ENCODE assay signal across 1 cellular context in the genomic region with DNA sequence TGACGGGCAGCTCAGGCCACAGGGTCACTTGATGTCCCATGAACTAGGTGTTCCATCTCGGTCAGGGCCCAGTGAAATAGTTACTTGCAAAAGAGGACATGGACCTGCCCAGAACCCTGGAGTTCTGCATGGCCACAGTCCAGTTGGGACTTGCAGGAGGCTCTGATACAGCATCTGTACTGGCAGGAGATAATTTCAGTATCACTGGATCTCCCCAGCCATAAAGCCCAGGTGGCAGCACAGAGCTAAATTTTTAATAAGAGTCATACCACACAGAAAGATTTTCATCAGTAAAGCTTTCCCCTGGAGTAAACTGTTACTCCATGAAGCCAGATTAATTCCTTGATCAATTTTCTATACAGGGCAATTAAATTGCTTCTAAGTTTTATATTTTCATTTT.
TF ChIP-seq lines count a peak whose summit lies in the region.

No MANE protein-coding gene starts in this region.

TF ChIP-seq in GM23338, 12 proteins besides CTCF, POLR2A, EP300 and RAD21:
- TF ChIP-seq, protein P1, sequence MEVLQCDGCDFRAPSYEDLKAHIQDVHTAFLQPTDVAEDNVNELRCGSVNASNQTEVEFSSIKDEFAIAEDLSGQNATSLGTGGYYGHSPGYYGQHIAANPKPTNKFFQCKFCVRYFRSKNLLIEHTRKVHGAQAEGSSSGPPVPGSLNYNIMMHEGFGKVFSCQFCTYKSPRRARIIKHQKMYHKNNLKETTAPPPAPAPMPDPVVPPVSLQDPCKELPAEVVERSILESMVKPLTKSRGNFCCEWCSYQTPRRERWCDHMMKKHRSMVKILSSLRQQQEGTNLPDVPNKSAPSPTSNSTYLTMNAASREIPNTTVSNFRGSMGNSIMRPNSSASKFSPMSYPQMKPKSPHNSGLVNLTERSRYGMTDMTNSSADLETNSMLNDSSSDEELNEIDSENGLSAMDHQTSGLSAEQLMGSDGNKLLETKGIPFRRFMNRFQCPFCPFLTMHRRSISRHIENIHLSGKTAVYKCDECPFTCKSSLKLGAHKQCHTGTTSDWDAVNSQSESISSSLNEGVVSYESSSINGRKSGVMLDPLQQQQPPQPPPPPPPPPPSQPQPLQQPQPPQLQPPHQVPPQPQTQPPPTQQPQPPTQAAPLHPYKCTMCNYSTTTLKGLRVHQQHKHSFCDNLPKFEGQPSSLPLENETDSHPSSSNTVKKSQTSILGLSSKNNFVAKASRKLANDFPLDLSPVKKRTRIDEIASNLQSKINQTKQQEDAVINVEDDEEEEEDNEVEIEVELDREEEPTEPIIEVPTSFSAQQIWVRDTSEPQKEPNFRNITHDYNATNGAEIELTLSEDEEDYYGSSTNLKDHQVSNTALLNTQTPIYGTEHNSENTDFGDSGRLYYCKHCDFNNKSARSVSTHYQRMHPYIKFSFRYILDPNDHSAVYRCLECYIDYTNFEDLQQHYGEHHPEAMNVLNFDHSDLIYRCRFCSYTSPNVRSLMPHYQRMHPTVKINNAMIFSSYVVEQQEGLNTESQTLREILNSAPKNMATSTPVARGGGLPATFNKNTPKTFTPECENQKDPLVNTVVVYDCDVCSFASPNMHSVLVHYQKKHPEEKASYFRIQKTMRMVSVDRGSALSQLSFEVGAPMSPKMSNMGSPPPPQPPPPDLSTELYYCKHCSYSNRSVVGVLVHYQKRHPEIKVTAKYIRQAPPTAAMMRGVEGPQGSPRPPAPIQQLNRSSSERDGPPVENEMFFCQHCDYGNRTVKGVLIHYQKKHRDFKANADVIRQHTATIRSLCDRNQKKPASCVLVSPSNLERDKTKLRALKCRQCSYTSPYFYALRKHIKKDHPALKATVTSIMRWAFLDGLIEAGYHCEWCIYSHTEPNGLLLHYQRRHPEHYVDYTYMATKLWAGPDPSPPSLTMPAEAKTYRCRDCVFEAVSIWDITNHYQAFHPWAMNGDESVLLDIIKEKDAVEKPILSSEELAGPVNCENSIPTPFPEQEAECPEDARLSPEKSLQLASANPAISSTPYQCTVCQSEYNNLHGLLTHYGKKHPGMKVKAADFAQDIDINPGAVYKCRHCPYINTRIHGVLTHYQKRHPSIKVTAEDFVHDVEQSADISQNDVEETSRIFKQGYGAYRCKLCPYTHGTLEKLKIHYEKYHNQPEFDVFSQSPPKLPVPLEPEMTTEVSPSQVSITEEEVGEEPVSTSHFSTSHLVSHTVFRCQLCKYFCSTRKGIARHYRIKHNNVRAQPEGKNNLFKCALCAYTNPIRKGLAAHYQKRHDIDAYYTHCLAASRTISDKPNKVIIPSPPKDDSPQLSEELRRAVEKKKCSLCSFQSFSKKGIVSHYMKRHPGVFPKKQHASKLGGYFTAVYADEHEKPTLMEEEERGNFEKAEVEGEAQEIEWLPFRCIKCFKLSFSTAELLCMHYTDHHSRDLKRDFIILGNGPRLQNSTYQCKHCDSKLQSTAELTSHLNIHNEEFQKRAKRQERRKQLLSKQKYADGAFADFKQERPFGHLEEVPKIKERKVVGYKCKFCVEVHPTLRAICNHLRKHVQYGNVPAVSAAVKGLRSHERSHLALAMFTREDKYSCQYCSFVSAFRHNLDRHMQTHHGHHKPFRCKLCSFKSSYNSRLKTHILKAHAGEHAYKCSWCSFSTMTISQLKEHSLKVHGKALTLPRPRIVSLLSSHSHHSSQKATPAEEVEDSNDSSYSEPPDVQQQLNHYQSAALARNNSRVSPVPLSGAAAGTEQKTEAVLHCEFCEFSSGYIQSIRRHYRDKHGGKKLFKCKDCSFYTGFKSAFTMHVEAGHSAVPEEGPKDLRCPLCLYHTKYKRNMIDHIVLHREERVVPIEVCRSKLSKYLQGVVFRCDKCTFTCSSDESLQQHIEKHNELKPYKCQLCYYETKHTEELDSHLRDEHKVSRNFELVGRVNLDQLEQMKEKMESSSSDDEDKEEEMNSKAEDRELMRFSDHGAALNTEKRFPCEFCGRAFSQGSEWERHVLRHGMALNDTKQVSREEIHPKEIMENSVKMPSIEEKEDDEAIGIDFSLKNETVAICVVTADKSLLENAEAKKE (CRISPR knock-in tag; IDR thresholded peaks at IDR 0.05), result no peak
- TF ChIP-seq EZH2 (IDR thresholded peaks at IDR 0.05; ENCODE audit: low read depth, unreplicated experiment), result no peak
- TF ChIP-seq NANOG (IDR thresholded peaks at IDR 0.05; ENCODE audit: borderline replicate concordance), result no peak
- TF ChIP-seq STAT1 (IDR thresholded peaks at IDR 0.05; ENCODE audit: unreplicated experiment), result no peak
- no peak for TF ChIP-seq JUNB (IDR thresholded peaks at IDR 0.05; ENCODE audit: unreplicated experiment)
- no peak for TF ChIP-seq POLR2AphosphoS5 (IDR thresholded peaks at IDR 0.05; ENCODE audit: low read depth)
- TF ChIP-seq, protein P2, sequence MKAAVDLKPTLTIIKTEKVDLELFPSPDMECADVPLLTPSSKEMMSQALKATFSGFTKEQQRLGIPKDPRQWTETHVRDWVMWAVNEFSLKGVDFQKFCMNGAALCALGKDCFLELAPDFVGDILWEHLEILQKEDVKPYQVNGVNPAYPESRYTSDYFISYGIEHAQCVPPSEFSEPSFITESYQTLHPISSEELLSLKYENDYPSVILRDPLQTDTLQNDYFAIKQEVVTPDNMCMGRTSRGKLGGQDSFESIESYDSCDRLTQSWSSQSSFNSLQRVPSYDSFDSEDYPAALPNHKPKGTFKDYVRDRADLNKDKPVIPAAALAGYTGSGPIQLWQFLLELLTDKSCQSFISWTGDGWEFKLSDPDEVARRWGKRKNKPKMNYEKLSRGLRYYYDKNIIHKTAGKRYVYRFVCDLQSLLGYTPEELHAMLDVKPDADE (IDR thresholded peaks at IDR 0.05), result no peak
- no peak for TF ChIP-seq ZNF114 (CRISPR knock-in tag; IDR thresholded peaks at IDR 0.05)
- no peak for TF ChIP-seq EZH2phosphoT487 (IDR thresholded peaks at IDR 0.05; ENCODE audit: unreplicated experiment)
- TF ChIP-seq, protein P3, sequence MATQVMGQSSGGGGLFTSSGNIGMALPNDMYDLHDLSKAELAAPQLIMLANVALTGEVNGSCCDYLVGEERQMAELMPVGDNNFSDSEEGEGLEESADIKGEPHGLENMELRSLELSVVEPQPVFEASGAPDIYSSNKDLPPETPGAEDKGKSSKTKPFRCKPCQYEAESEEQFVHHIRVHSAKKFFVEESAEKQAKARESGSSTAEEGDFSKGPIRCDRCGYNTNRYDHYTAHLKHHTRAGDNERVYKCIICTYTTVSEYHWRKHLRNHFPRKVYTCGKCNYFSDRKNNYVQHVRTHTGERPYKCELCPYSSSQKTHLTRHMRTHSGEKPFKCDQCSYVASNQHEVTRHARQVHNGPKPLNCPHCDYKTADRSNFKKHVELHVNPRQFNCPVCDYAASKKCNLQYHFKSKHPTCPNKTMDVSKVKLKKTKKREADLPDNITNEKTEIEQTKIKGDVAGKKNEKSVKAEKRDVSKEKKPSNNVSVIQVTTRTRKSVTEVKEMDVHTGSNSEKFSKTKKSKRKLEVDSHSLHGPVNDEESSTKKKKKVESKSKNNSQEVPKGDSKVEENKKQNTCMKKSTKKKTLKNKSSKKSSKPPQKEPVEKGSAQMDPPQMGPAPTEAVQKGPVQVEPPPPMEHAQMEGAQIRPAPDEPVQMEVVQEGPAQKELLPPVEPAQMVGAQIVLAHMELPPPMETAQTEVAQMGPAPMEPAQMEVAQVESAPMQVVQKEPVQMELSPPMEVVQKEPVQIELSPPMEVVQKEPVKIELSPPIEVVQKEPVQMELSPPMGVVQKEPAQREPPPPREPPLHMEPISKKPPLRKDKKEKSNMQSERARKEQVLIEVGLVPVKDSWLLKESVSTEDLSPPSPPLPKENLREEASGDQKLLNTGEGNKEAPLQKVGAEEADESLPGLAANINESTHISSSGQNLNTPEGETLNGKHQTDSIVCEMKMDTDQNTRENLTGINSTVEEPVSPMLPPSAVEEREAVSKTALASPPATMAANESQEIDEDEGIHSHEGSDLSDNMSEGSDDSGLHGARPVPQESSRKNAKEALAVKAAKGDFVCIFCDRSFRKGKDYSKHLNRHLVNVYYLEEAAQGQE (IDR thresholded peaks at IDR 0.05; ENCODE audit: unreplicated experiment), result no peak
- no peak for TF ChIP-seq CREB1 (CRISPR knock-in tag; IDR thresholded peaks at IDR 0.05; ENCODE audit: low read depth)
- no peak for TF ChIP-seq ZNF331 (CRISPR knock-in tag; IDR thresholded peaks at IDR 0.05; ENCODE audit: low read depth)
